Comparison of ENCODE assay signal across 32 cellular contexts in genomic region chrX:119247702-119248101, GRCh38.
"Had no signal": no experiment of that assay in that cellular context is flagged by ENCODE, and none has a peak within 500 bp of the region (broad histone marks: within the 10 kb centered on the region; RNA-seq: fewer than 3 reads in every experiment).

No MANE protein-coding gene starts in this region.

- H3K4me3 Mint-ChIP-seq: activated B cell treated with CpG ODN at 0.5 μM for 24 hours; activated CD4-positive, alpha-beta memory T cell treated with anti-CD3 and anti-CD28 coated beads for 36 hours; activated naive CD4-positive, alpha-beta T cell treated with anti-CD3 and anti-CD28 coated beads, Interleukin-2, amount 10 ng/mL, durations not matched to agents 7 days and 5 days; activated naive CD8-positive, alpha-beta T cell treated with anti-CD3 and anti-CD28 coated beads, Interleukin-2, amount 10 ng/mL, durations not matched to agents 7 days and 5 days; activated T-cell treated with anti-CD3 and anti-CD28 coated beads, Interleukin-2, amount 50 U/mL, for 24 hours; activated T-helper 1 cell treated with anti-CD3 and anti-CD28 coated beads, Interleukin-12 subunit alpha, Interleukin-12 subunit beta, Interleukin-2, Interleukin-4 antibody, amounts not matched to agents 30 ng/mL and 10 ng/mL and 1 ng/mL, durations not matched to agents 14 hours and 24 hours and 36 hours; activated T-helper 17 cell treated with anti-CD3 and anti-CD28 coated beads, Interleukin-2, amount 50 U/mL, for 72 hours; T-helper 1 cell treated with Interleukin-12 subunit alpha and Interleukin-12 subunit beta and Interleukin-4 antibody, amounts not matched to agents 30 μg/mL and 1 μg/mL, for 36 hours; T-helper 2 cell treated with Interferon-gamma antibody and Interleukin-4, amounts not matched to agents 5 μg/mL and 100 μg/mL, for 36 hours had no signal

- H3K27ac Mint-ChIP-seq: activated B cell treated with CpG ODN at 0.5 μM for 24 hours; activated CD4-positive, alpha-beta memory T cell treated with anti-CD3 and anti-CD28 coated beads for 36 hours; activated naive CD4-positive, alpha-beta T cell treated with anti-CD3 and anti-CD28 coated beads, Interleukin-2, amount 10 ng/mL, durations not matched to agents 7 days and 5 days; activated naive CD4-positive, alpha-beta T cell treated with anti-CD3 and anti-CD28 coated beads, Interleukin-2, amount 50 U/mL, for 72 hours; activated naive CD8-positive, alpha-beta T cell treated with anti-CD3 and anti-CD28 coated beads, Interleukin-2, amount 10 ng/mL, durations not matched to agents 7 days and 5 days; activated T-cell treated with anti-CD3 and anti-CD28 coated beads, Interleukin-2, amount 50 U/mL, for 24 hours; activated T-helper 1 cell treated with anti-CD3 and anti-CD28 coated beads, Interleukin-12 subunit alpha, Interleukin-12 subunit beta, Interleukin-2, Interleukin-4 antibody, amounts not matched to agents 30 ng/mL and 10 ng/mL and 1 ng/mL, durations not matched to agents 14 hours and 24 hours and 36 hours; activated T-helper 17 cell treated with anti-CD3 and anti-CD28 coated beads, Interleukin-2, amount 50 U/mL, for 72 hours; T-helper 1 cell treated with Interleukin-12 subunit alpha and Interleukin-12 subunit beta and Interleukin-4 antibody, amounts not matched to agents 30 μg/mL and 1 μg/mL, for 36 hours; T-helper 2 cell treated with Interferon-gamma antibody and Interleukin-4, amounts not matched to agents 5 μg/mL and 100 μg/mL, for 36 hours had no signal

- H3K27me3 Mint-ChIP-seq: activated B cell treated with CpG ODN at 0.5 μM for 24 hours; activated CD4-positive, alpha-beta memory T cell treated with anti-CD3 and anti-CD28 coated beads for 36 hours; activated naive CD4-positive, alpha-beta T cell treated with anti-CD3 and anti-CD28 coated beads, Interleukin-2, amount 10 ng/mL, durations not matched to agents 7 days and 5 days; activated naive CD8-positive, alpha-beta T cell treated with anti-CD3 and anti-CD28 coated beads, Interleukin-2, amount 10 ng/mL, durations not matched to agents 7 days and 5 days; activated T-helper 17 cell treated with anti-CD3 and anti-CD28 coated beads, Interleukin-2, amount 50 U/mL, for 72 hours had no signal

- H3K4me1 Mint-ChIP-seq: activated B cell treated with CpG ODN at 0.5 μM for 24 hours had no signal

- H3K9me3 Mint-ChIP-seq: activated B cell treated with CpG ODN at 0.5 μM for 24 hours; activated CD4-positive, alpha-beta memory T cell treated with anti-CD3 and anti-CD28 coated beads for 36 hours; activated naive CD4-positive, alpha-beta T cell treated with anti-CD3 and anti-CD28 coated beads, Interleukin-2, amount 10 ng/mL, durations not matched to agents 7 days and 5 days; activated naive CD4-positive, alpha-beta T cell treated with anti-CD3 and anti-CD28 coated beads, Interleukin-2, amount 50 U/mL, for 72 hours; activated naive CD8-positive, alpha-beta T cell treated with anti-CD3 and anti-CD28 coated beads, Interleukin-2, amount 10 ng/mL, durations not matched to agents 7 days and 5 days; activated T-cell treated with anti-CD3 and anti-CD28 coated beads, Interleukin-2, amount 50 U/mL, for 24 hours; activated T-helper 1 cell treated with anti-CD3 and anti-CD28 coated beads, Interleukin-12 subunit alpha, Interleukin-12 subunit beta, Interleukin-2, Interleukin-4 antibody, amounts not matched to agents 30 ng/mL and 10 ng/mL and 1 ng/mL, durations not matched to agents 14 hours and 24 hours and 36 hours; activated T-helper 17 cell treated with anti-CD3 and anti-CD28 coated beads, Interleukin-2, amount 50 U/mL, for 72 hours; T-helper 1 cell treated with Interleukin-12 subunit alpha and Interleukin-12 subunit beta and Interleukin-4 antibody, amounts not matched to agents 30 μg/mL and 1 μg/mL, for 36 hours; T-helper 2 cell treated with Interferon-gamma antibody and Interleukin-4, amounts not matched to agents 5 μg/mL and 100 μg/mL, for 36 hours had no signal

- FAIRE-seq: TTC549 had no signal

- DNase-seq: activated B cell treated with CpG ODN at 0.5 μM for 24 hours; activated CD4-positive, alpha-beta memory T cell treated with anti-CD3 and anti-CD28 coated beads for 36 hours; activated CD4-positive, alpha-beta T cell treated with anti-CD3 and anti-CD28 coated beads for 48 hours; activated CD4-positive, alpha-beta T cell treated with anti-CD3 and anti-CD28 coated beads, Interleukin-2, amount 50 U/mL, for 1 hour; activated CD4-positive, alpha-beta T cell treated with anti-CD3 and anti-CD28 coated beads, Interleukin-2, amount 50 U/mL, for 4 hours; activated CD4-positive, CD25-positive, alpha-beta regulatory T cell treated with anti-CD3 and anti-CD28 coated beads, Interleukin-2, amount 50 U/mL, for 72 hours; activated CD8-positive, alpha-beta memory T cell treated with anti-CD3 and anti-CD28 coated beads, Interleukin-2, amount 50 U/mL, for 4 hours; activated effector memory CD4-positive, alpha-beta T cell treated with anti-CD3 and anti-CD28 coated beads, Interleukin-2, amount 50 U/mL, for 16 hours; activated gamma-delta T cell treated with Interleukin-2 at 50 U/mL for 16 hours; activated naive CD4-positive, alpha-beta T cell; activated naive CD4-positive, alpha-beta T cell treated with anti-CD3 and anti-CD28 coated beads, Interleukin-2, amount 10 ng/mL, durations not matched to agents 7 days and 5 days; activated naive CD8-positive, alpha-beta T cell treated with anti-CD3 and anti-CD28 coated beads, Interleukin-2, amount 10 ng/mL, durations not matched to agents 7 days and 5 days; activated T-cell treated with anti-CD3 and anti-CD28 coated beads, Interleukin-2, amount 50 U/mL, for 24 hours; activated T-cell treated with anti-CD3 and anti-CD28 coated beads, Interleukin-2, amount 50 U/mL, for 48 hours; adrenal gland; amniotic stem cell; aorta; body of pancreas; brain microvascular endothelial cell; central memory CD4-positive, alpha-beta T cell; colonic mucosa; cortex of kidney; SW 1271; T-helper 1 cell; T-helper 2 cell; T-helper 9 cell had no signal

- ATAC-seq: activated T-helper 17 cell treated with anti-CD3 and anti-CD28 coated beads, Interleukin-2, amount 50 U/mL, for 72 hours; body of pancreas had no signal
